In genomic region chr18:28922936-28923335, GRCh38 we compare ENCODE assay signal across 1 cellular context.
TF ChIP-seq lines count a peak whose summit lies in the region.

No MANE protein-coding gene starts in this region.

TF ChIP-seq in K562, 482 proteins besides CTCF, POLR2A, EP300 and RAD21 (continued from another document):
- no peak for TF ChIP-seq ZBTB11 (CRISPR knock-in tag; IDR thresholded peaks at IDR 0.05)
- no peak for TF ChIP-seq CHAMP1 (IDR thresholded peaks at IDR 0.05)
- TF ChIP-seq RBFOX2 (IDR thresholded peaks at IDR 0.05; ENCODE audit: low read depth, low read length) = no peak
- no peak for TF ChIP-seq TBL1XR1 (IDR thresholded peaks at IDR 0.05; ENCODE audit: low read length in 2 of 2)
- no peak for TF ChIP-seq IRF1 (CRISPR knock-in tag; IDR thresholded peaks at IDR 0.05; ENCODE audit: borderline replicate concordance)
- no peak for TF ChIP-seq BRD9 (IDR thresholded peaks at IDR 0.05; ENCODE audit: low read depth, partially characterized antibody)
- TF ChIP-seq ZNF766 (CRISPR knock-in tag; conservative IDR thresholded peaks at IDR 0.05) = no peak
- TF ChIP-seq RNF219 (CRISPR knock-in tag; IDR thresholded peaks at IDR 0.05) = no peak
- TF ChIP-seq POLR3G (IDR thresholded peaks at IDR 0.05; ENCODE audit: extremely low read depth, insufficient read length, insufficient replicate concordance) = no peak
- TF ChIP-seq ARID3A (IDR thresholded peaks at IDR 0.05; ENCODE audit: borderline replicate concordance, low read depth, low read length) = no peak
- TF ChIP-seq TFE3 (CRISPR knock-in tag; IDR thresholded peaks at IDR 0.05) = no peak
- no peak for TF ChIP-seq PATZ1 (CRISPR knock-in tag; IDR thresholded peaks at IDR 0.05; ENCODE audit: borderline replicate concordance)
- no peak for TF ChIP-seq NCOA1 (IDR thresholded peaks at IDR 0.05; ENCODE audit: low read depth)
- no peak for TF ChIP-seq HMBOX1 (IDR thresholded peaks at IDR 0.05)
- no peak for TF ChIP-seq CSDE1 (IDR thresholded peaks at IDR 0.05)
- no peak for TF ChIP-seq ZZZ3 (IDR thresholded peaks at IDR 0.05)
